18 cellular contexts compared by ENCODE assay signal in genomic region chr1:186530104-186530503, GRCh38.
"Had no signal": no experiment of that assay in that cellular context is flagged by ENCODE, and none has a peak within 500 bp of the region (broad histone marks: within the 10 kb centered on the region; RNA-seq: fewer than 3 reads in every experiment).

No MANE protein-coding gene starts in this region.

- H3K36me3 ChIP-seq: ascending aorta, cardiac muscle cell, gastroesophageal sphincter, ovary, right lobe of liver, suprapubic skin, upper lobe of left lung had no signal

- DNase-seq: activated CD4-positive, alpha-beta T cell treated with anti-CD3 and anti-CD28 coated beads for 1 hour; activated CD4-positive, alpha-beta T cell treated with anti-CD3 and anti-CD28 coated beads, Interleukin-2, amount 50 U/mL, for 4 hours; activated naive CD4-positive, alpha-beta T cell treated with anti-CD3 and anti-CD28 coated beads for 36 hours; activated naive CD8-positive, alpha-beta T cell treated with anti-CD3 and anti-CD28 coated beads, Interleukin-2, amount 50 U/mL, for 24 hours; activated T-cell treated with anti-CD3 and anti-CD28 coated beads, Interleukin-2, amount 50 U/mL, for 1 hour; erythroblast; midbrain; ovary; right lobe of liver; stimulated activated naive CD8-positive, alpha-beta T cell treated with anti-CD3 and anti-CD28 coated beads, Interleukin-15, Interleukin-2, amounts not matched to agents 100 U/mL and 50 U/mL, for 24 hours; T-helper 1 cell; T1000; upper lobe of left lung had no signal

- H3K9me3 ChIP-seq: ascending aorta, ovary, right lobe of liver, suprapubic skin, upper lobe of left lung had no signal

- H3K4me3 ChIP-seq: ascending aorta, cardiac muscle cell, gastroesophageal sphincter, lung, ovary, right lobe of liver, suprapubic skin, upper lobe of left lung had no signal

- H3K4me1 ChIP-seq: ascending aorta, right lobe of liver, suprapubic skin had no signal

- ATAC-seq: activated naive CD8-positive, alpha-beta T cell treated with anti-CD3 and anti-CD28 coated beads, Interleukin-2, amount 50 U/mL, for 24 hours; gastroesophageal sphincter; right lobe of liver; stimulated activated naive CD8-positive, alpha-beta T cell treated with anti-CD3 and anti-CD28 coated beads, Interleukin-15, Interleukin-2, amounts not matched to agents 100 U/mL and 50 U/mL, for 24 hours had no signal

- H3K27me3 ChIP-seq: ascending aorta, cardiac muscle cell, gastroesophageal sphincter, ovary, right lobe of liver, suprapubic skin, upper lobe of left lung had no signal

- H3K27ac ChIP-seq: ascending aorta, cardiac muscle cell, gastroesophageal sphincter, ovary, right lobe of liver, suprapubic skin, upper lobe of left lung had no signal
